Comparison of ENCODE assay signal across 8 cellular contexts in genomic region chr10:109706157-109706556, GRCh38.
"Had no signal": no experiment of that assay in that cellular context is flagged by ENCODE, and none has a peak within 500 bp of the region (broad histone marks: within the 10 kb centered on the region; RNA-seq: fewer than 3 reads in every experiment).

No MANE protein-coding gene starts in this region.

- H3K4me3 Mint-ChIP-seq: GM23338, H9, HFFc6 had no signal

- H3K27ac ChIP-seq: GM23248 had no signal

- H3K9me3 ChIP-seq: HAP-1 had no signal

- H3K4me3 ChIP-seq: GM23248, GM23338, HAP-1 had no signal

- H3K4me1 ChIP-seq: HAP-1 had no signal

- H3K4me1 Mint-ChIP-seq: GM23338, H9 had no signal

- DNase-seq: GM23248, GOT3, H7, H9, HCEC 1CT, HFFc6 had no signal

- H3K9ac ChIP-seq: GM23248 had no signal

- H3K36me3 ChIP-seq: HAP-1 had no signal

- H3K27ac Mint-ChIP-seq: GM23338, HFFc6 had no signal

- H2AFZ ChIP-seq: GM23248, GM23338 had no signal

- H3K4me2 ChIP-seq: GM23338 had no signal
